Comparison of ENCODE assay signal across 20 cellular contexts in the genomic region with DNA sequence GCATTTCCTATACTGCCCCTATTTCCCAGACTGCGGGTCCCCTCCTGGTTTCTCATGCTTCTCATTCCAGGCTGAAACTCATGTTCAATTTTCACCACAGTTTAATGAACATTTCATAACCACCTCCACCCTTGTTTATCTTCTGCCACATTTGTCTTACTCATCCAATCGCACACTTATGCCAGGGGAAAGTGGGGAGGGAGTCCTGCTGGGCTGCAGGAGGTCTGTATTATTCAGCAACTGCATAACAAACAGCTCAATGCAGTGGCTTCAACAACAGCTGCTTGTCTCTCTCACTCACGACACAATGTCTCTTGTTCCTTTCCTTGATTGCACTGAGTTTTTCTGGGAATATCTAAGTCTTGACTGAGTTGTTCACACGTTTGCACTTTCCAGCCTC.
"Had no signal": no experiment of that assay in that cellular context is flagged by ENCODE, and none has a peak within 500 bp of the region (broad histone marks: within the 10 kb centered on the region; RNA-seq: fewer than 3 reads in every experiment).

No MANE protein-coding gene starts in this region.

- H3K27me3 ChIP-seq: ascending aorta, breast epithelium, right atrium auricular region, suprapubic skin had no signal

- DNase-seq: activated CD4-positive, alpha-beta T cell treated with anti-CD3 and anti-CD28 coated beads for 1 hour; activated CD4-positive, alpha-beta T cell treated with anti-CD3 and anti-CD28 coated beads, Interleukin-2, amount 50 U/mL, for 4 hours; activated naive CD4-positive, alpha-beta T cell treated with anti-CD3 and anti-CD28 coated beads for 36 hours; cerebellar nuclear complex; effector memory CD8-positive, alpha-beta T cell; islet precursor cell; stimulated activated CD4-positive, alpha-beta T cell treated with anti-CD3 and anti-CD28 coated beads, Interleukin-15, amount 100 ng/mL, for 24 hours; stimulated activated CD4-positive, alpha-beta T cell treated with anti-CD3 and anti-CD28 coated beads, Interleukin-4, amount 100 ng/mL, for 1 hour; stimulated activated naive CD4-positive, alpha-beta T cell treated with Interleukin-2 at 50 U/mL for 16 hours had no signal

- H3K4me3 ChIP-seq: ascending aorta, breast epithelium, right atrium auricular region, skin epidermis, suprapubic skin had no signal

- H3K4me1 Mint-ChIP-seq: memory B cell, nephron had no signal

- H3K4me1 ChIP-seq: ascending aorta, breast epithelium, right atrium auricular region, suprapubic skin had no signal

- H3K9me3 ChIP-seq: ascending aorta, suprapubic skin had no signal

- H3K4me3 Mint-ChIP-seq: activated naive CD4-positive, alpha-beta T cell treated with anti-CD3 and anti-CD28 coated beads for 36 hours; dendritic cell treated with granulocyte-macrophage colony-stimulating factor and Interleukin-4, amounts not matched to agents 40 ng/mL and 50 ng/mL, for 4 days; effector memory CD8-positive, alpha-beta T cell; memory B cell; nephron; type B pancreatic cell had no signal

- ATAC-seq: effector memory CD8-positive, alpha-beta T cell; left lobe of liver had no signal

- H3K27ac ChIP-seq: ascending aorta, breast epithelium, right atrium auricular region, skin epidermis, suprapubic skin had no signal

- H3K27me3 Mint-ChIP-seq: dendritic cell treated with granulocyte-macrophage colony-stimulating factor and Interleukin-4, amounts not matched to agents 40 ng/mL and 50 ng/mL, for 4 days; type B pancreatic cell had no signal

- H3K27ac Mint-ChIP-seq: activated naive CD4-positive, alpha-beta T cell treated with anti-CD3 and anti-CD28 coated beads for 36 hours; activated T-helper 2 cell treated with anti-CD3 and anti-CD28 coated beads, Interferon-gamma antibody, Interleukin-2, Interleukin-4, amounts not matched to agents 10 μg/mL and 5 μg/mL and 100 μg/mL, durations not matched to agents 14 hours and 24 hours and 36 hours; dendritic cell treated with granulocyte-macrophage colony-stimulating factor and Interleukin-4, amounts not matched to agents 40 ng/mL and 50 ng/mL, for 4 days; effector memory CD8-positive, alpha-beta T cell; memory B cell; nephron; type B pancreatic cell had no signal

- H3K36me3 Mint-ChIP-seq: memory B cell, type B pancreatic cell had no signal

- H3K36me3 ChIP-seq: ascending aorta, breast epithelium, right atrium auricular region, suprapubic skin had no signal

- H3K9me3 Mint-ChIP-seq: activated T-helper 2 cell treated with anti-CD3 and anti-CD28 coated beads, Interferon-gamma antibody, Interleukin-2, Interleukin-4, amounts not matched to agents 10 μg/mL and 5 μg/mL and 100 μg/mL, durations not matched to agents 14 hours and 24 hours and 36 hours; effector memory CD8-positive, alpha-beta T cell had no signal
